15 cellular contexts compared by ENCODE assay signal in genomic region chr3:71146673-71147072, GRCh38.
"Had no signal": no experiment of that assay in that cellular context is flagged by ENCODE, and none has a peak within 500 bp of the region (broad histone marks: within the 10 kb centered on the region; RNA-seq: fewer than 3 reads in every experiment).

No MANE protein-coding gene starts in this region.

- H3K4me3 ChIP-seq: mucosa of descending colon, testis had no signal

- H3K27me3 Mint-ChIP-seq: activated CD8-positive, alpha-beta T cell treated with anti-CD3 and anti-CD28 coated beads for 36 hours; activated naive CD4-positive, alpha-beta T cell treated with anti-CD3 and anti-CD28 coated beads, Interleukin-2, amount 10 ng/mL, durations not matched to agents 7 days and 5 days; activated T-helper 17 cell treated with anti-CD3 and anti-CD28 coated beads, Interleukin-2, amount 50 U/mL, for 72 hours; dendritic cell treated with granulocyte-macrophage colony-stimulating factor and Interleukin-4, amounts not matched to agents 40 ng/mL and 50 ng/mL, for 4 days; stimulated activated naive CD8-positive, alpha-beta T cell treated with anti-CD3 and anti-CD28 coated beads, Interleukin-15, Interleukin-2, amounts not matched to agents 100 ng/mL and 50 ng/mL, for 24 hours; T-cell had no signal

- H3K9me3 Mint-ChIP-seq: activated CD8-positive, alpha-beta T cell treated with anti-CD3 and anti-CD28 coated beads for 36 hours; activated naive CD4-positive, alpha-beta T cell treated with anti-CD3 and anti-CD28 coated beads, Interleukin-2, amount 10 ng/mL, durations not matched to agents 7 days and 5 days; activated T-helper 17 cell treated with anti-CD3 and anti-CD28 coated beads, Interleukin-2, amount 50 U/mL, for 72 hours; brain; dendritic cell treated with granulocyte-macrophage colony-stimulating factor and Interleukin-4, amounts not matched to agents 40 ng/mL and 50 ng/mL, for 4 days; nephron; stimulated activated naive CD8-positive, alpha-beta T cell treated with anti-CD3 and anti-CD28 coated beads, Interleukin-15, Interleukin-2, amounts not matched to agents 100 ng/mL and 50 ng/mL, for 24 hours; T-cell had no signal

- ATAC-seq: activated CD8-positive, alpha-beta T cell treated with anti-CD3 and anti-CD28 coated beads for 36 hours; activated T-helper 17 cell treated with anti-CD3 and anti-CD28 coated beads, Interleukin-2, amount 50 U/mL, for 72 hours; mucosa of descending colon; T-cell had no signal

- H3K27ac Mint-ChIP-seq: activated naive CD4-positive, alpha-beta T cell treated with anti-CD3 and anti-CD28 coated beads, Interleukin-2, amount 10 ng/mL, durations not matched to agents 7 days and 5 days; activated T-helper 17 cell treated with anti-CD3 and anti-CD28 coated beads, Interleukin-2, amount 50 U/mL, for 72 hours; brain; dendritic cell treated with granulocyte-macrophage colony-stimulating factor and Interleukin-4, amounts not matched to agents 40 ng/mL and 50 ng/mL, for 4 days had no signal

- H3K27me3 ChIP-seq: testis had no signal

- H3K36me3 Mint-ChIP-seq: activated naive CD4-positive, alpha-beta T cell treated with anti-CD3 and anti-CD28 coated beads, Interleukin-2, amount 10 ng/mL, durations not matched to agents 7 days and 5 days; brain had no signal

- H3K4me1 ChIP-seq: testis had no signal

- H3K27ac ChIP-seq: testis, VCaP had no signal

- H3K9me3 ChIP-seq: mucosa of descending colon, testis had no signal

- H3K4me3 Mint-ChIP-seq: activated CD8-positive, alpha-beta T cell treated with anti-CD3 and anti-CD28 coated beads for 36 hours; activated naive CD4-positive, alpha-beta T cell treated with anti-CD3 and anti-CD28 coated beads, Interleukin-2, amount 10 ng/mL, durations not matched to agents 7 days and 5 days; activated T-helper 17 cell treated with anti-CD3 and anti-CD28 coated beads, Interleukin-2, amount 50 U/mL, for 72 hours; brain; dendritic cell treated with granulocyte-macrophage colony-stimulating factor and Interleukin-4, amounts not matched to agents 40 ng/mL and 50 ng/mL, for 4 days; nephron; stimulated activated naive CD8-positive, alpha-beta T cell treated with anti-CD3 and anti-CD28 coated beads, Interleukin-15, Interleukin-2, amounts not matched to agents 100 ng/mL and 50 ng/mL, for 24 hours; T-cell had no signal

- DNase-seq: activated CD4-positive, alpha-beta T cell treated with anti-CD3 and anti-CD28 coated beads for 4 hours; activated CD8-positive, alpha-beta memory T cell treated with anti-CD3 and anti-CD28 coated beads, Interleukin-2, amount 50 U/mL, for 4 hours; activated CD8-positive, alpha-beta T cell treated with anti-CD3 and anti-CD28 coated beads for 36 hours; activated naive CD4-positive, alpha-beta T cell treated with anti-CD3 and anti-CD28 coated beads, Interleukin-2, amount 10 ng/mL, durations not matched to agents 7 days and 5 days; amygdala; mucosa of descending colon; stimulated activated CD4-positive, alpha-beta T cell treated with anti-CD3 and anti-CD28 coated beads, Interleukin-2, amount 100 ng/mL, for 48 hours; T-cell; testis had no signal
